ENCODE assay signal across 5 cellular contexts in the genomic region with DNA sequence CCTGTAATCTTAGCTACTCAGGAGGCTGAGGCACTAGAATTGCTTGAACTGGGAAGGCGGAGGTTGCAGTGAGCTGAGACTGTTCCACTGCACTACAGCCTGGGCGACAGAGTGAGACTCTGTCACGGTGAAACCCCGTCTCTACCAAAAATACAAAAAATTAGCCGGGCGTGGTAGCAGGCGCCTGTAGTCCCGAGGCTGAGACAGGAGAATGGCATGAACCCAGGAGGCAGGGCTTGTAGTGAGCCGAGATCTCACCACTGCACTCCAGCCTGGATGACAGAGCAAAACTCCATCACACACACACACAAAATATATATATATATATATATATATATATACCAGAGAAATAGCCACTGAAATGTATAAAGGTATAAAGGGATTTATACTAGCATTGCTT. TPM values are rescaled to one million over a fixed set of nuclear protein-coding genes. Genes with fewer than 3 reads are reported as not detected.
DNase-seq lines count a peak whose midpoint lies in the region; ATAC-seq and TF ChIP-seq lines count a peak whose summit lies in the region.
"Not testable (repeated sequence)": the region's sequence is repeated elsewhere in the genome, so short reads cannot be mapped to it uniquely, and the experiment has no call there.

No MANE protein-coding gene starts in this region.

- in situ Hi-C loops in GM23248 (cut with MboI) = not testable (repeated sequence)

- not testable (repeated sequence) for H4K20me1 ChIP-seq in GM23248 (ENCODE audit: insufficient read depth)

- peaks cover 46% of the 10 kb centered on the region for H3K4me1 Mint-ChIP-seq in MCF 10A (ENCODE audit: insufficient read depth, unreplicated experiment)

- not testable (repeated sequence) for H3K14ac ChIP-seq in trophoblast cell (ENCODE audit: low read length)

- H3K36me3 ChIP-seq in GM23248 (ENCODE audit: low read depth); trophoblast cell (ENCODE audit: control insufficient read depth in 1 of 2, insufficient read depth in 2 of 2, low read length in 2 of 2): not testable (repeated sequence)

- 64 to 69% methylated on average over 9 of the region's 9 CpGs for WGBS in GM23248 (ENCODE audit: low coverage in 1 of 2, low lambda C conversion rate in 2 of 2, missing lambda C conversion rate in 2 of 2), 2 experiments
- no CpG with 5 or more reads among the region's 9 CpGs for WGBS in trophoblast cell (ENCODE audit: extremely low coverage, insufficient coverage, insufficient read length)

- H3K4me1 ChIP-seq in GM23248 (ENCODE audit: insufficient read depth) = peaks cover 37% of the 10 kb centered on the region
- H3K4me1 ChIP-seq in foreskin keratinocyte = peaks cover 67% of the 10 kb centered on the region
- H3K4me1 ChIP-seq in trophoblast cell (ENCODE audit: control insufficient read depth in 1 of 2, insufficient read depth in 2 of 2, low read length in 2 of 2) = peaks cover 14 to 20% of the 10 kb centered on the region in 2 experiments

- H3K36me3 Mint-ChIP-seq in MCF 10A (ENCODE audit: insufficient read depth, unreplicated experiment) = not testable (repeated sequence)

- H3K9me3 ChIP-seq in GM23248 (ENCODE audit: low read depth); trophoblast cell (ENCODE audit: insufficient read depth, low read depth, low read length): not testable (repeated sequence)

- not testable (repeated sequence) for H3K27ac ChIP-seq in GM23248; trophoblast cell (ENCODE audit: low read depth, low read length)
- H3K27ac ChIP-seq in RWPE1 (peak overlapping the region; percentile 49; the same call in 1 of the 2 replicates), foreskin keratinocyte (peak overlapping the region; percentile 81)

- not testable (repeated sequence) for H3K4me3 Mint-ChIP-seq in MCF 10A (ENCODE audit: unreplicated experiment)

- peaks cover 34% of the 10 kb centered on the region for H3F3A ChIP-seq in GM23248 (ENCODE audit: insufficient read depth)

- TF ChIP-seq CTCF in RWPE1 (conservative IDR thresholded peaks at IDR 0.05; ENCODE audit: low read depth); MCF 10A (IDR thresholded peaks at IDR 0.05; ENCODE audit: unreplicated experiment); foreskin keratinocyte (conservative IDR thresholded peaks at IDR 0.05): not testable (repeated sequence)

- H3K4me3 ChIP-seq in GM23248; trophoblast cell (ENCODE audit: low read depth, low read length): not testable (repeated sequence)

- not testable (repeated sequence) for H2BK120ac ChIP-seq in trophoblast cell (ENCODE audit: insufficient read depth, low read length, poor library complexity)

- H3K79me2 ChIP-seq in GM23248 (ENCODE audit: insufficient read depth); trophoblast cell (ENCODE audit: control insufficient read depth, insufficient read depth, low read length, poor library complexity): not testable (repeated sequence)

- not testable (repeated sequence) for H4K12ac ChIP-seq in trophoblast cell (ENCODE audit: low read depth, low read length)

- not testable (repeated sequence) for H3K23ac ChIP-seq in trophoblast cell (ENCODE audit: low read length)

- H3K9me2 ChIP-seq in GM23248 (ENCODE audit: insufficient read depth) = not testable (repeated sequence)

- ATAC-seq in foreskin keratinocyte = not testable (repeated sequence)

- H4K91ac ChIP-seq in trophoblast cell (ENCODE audit: low read depth, low read length) = not testable (repeated sequence)

- H4K8ac ChIP-seq in trophoblast cell (ENCODE audit: low read depth, low read length) = not testable (repeated sequence)

- not testable (repeated sequence) for H3K4me2 ChIP-seq in GM23248 (ENCODE audit: unreplicated experiment); trophoblast cell (ENCODE audit: low read length)

- H3K27me3 Mint-ChIP-seq in MCF 10A (ENCODE audit: insufficient read depth, unreplicated experiment) = not testable (repeated sequence)

- H3K9ac ChIP-seq in GM23248; trophoblast cell (ENCODE audit: low read length): not testable (repeated sequence)

- not testable (repeated sequence) for H3K4ac ChIP-seq in trophoblast cell (ENCODE audit: low read depth, low read length)

- not testable (repeated sequence) for H3K18ac ChIP-seq in trophoblast cell (ENCODE audit: low read length)

- not testable (repeated sequence) for H2BK5ac ChIP-seq in trophoblast cell (ENCODE audit: low read depth, low read length, poor library complexity)

- not testable (repeated sequence) for H2AFZ ChIP-seq in GM23248; trophoblast cell (ENCODE audit: insufficient read depth, low read length, poor library complexity)

- H2AK5ac ChIP-seq in trophoblast cell (ENCODE audit: low read length) = not testable (repeated sequence)

- H3K27ac Mint-ChIP-seq in MCF 10A (ENCODE audit: low read depth, unreplicated experiment) = peak overlapping the region; percentile 99

- intact Hi-C loops in MCF 10A (cut with micrococcal nuclease) = loop anchor here (10.0 kb wide), 1 partner anchor 207 kb away; a partner anchor contains a TSS

- H3K79me1 ChIP-seq in trophoblast cell (ENCODE audit: low read length) = peaks cover 13% of the 10 kb centered on the region

- CTCF ChIA-PET in RWPE1 (lab: Yijun Ruan, JAX) (interaction anchor here (0.6 kb wide), 1 partner anchor 75 kb away, joined by 4 read pairs; no protein-coding TSS in a partner anchor), MCF 10A (lab: Yijun Ruan, JAX) (interaction anchor here (0.6 to 16.8 kb wide), 8 partner anchors 8 to 297 kb away, joined by 3 to 242 read pairs (median 6); no protein-coding TSS in a partner anchor)

- not testable (repeated sequence) for H2BK12ac ChIP-seq in trophoblast cell (ENCODE audit: low read length)

- H3K9me3 Mint-ChIP-seq in MCF 10A (ENCODE audit: unreplicated experiment) = not testable (repeated sequence)

- POLR2A ChIA-PET in RWPE1 (lab: Yijun Ruan, JAX; ENCODE audit: low non-redundant PET) = not testable (repeated sequence)
- POLR2A ChIA-PET in MCF 10A (lab: Yijun Ruan, JAX) = interaction anchor here (1.2 to 10.9 kb wide), 6 partner anchors 13 to 76 kb away, joined by 3 to 204 read pairs (median 59); no protein-coding TSS in a partner anchor

- not testable (repeated sequence) for H3K27me3 ChIP-seq in GM23248 (replicated peaks; ENCODE audit: insufficient read depth); foreskin keratinocyte; trophoblast cell (ENCODE audit: insufficient read depth, low read length)

- DNase-seq in GM23248 (peak; percentile 21), foreskin keratinocyte (peak in 1 of 2 donors; percentile 56), trophoblast cell (peak; percentile 13 to 28)
- DNase-seq in RWPE1 (ENCODE audit: low spot score); MCF 10A (ENCODE audit: unreplicated experiment): not testable (repeated sequence)

- not testable (repeated sequence) for BruUV-seq in MCF 10A (replicated peaks; lab: Mats Ljungman, UMichigan)

RNA-seq across cellular contexts. Expression of a gene that starts 19.5 kb away (rescaled TPM):
- total RNA-seq in GM23248 (2014; rRNA removed; shearing (Covaris generic)) = 41.7 and 66.5 TPM in 2 replicates
- polyA plus RNA-seq in GM23248 (2016; fragmentation: Nextera tagmentation; extraction: Ambion mirVana) = 31.9 and 34.9 TPM in 2 replicates
- 71.6 and 88.4 TPM in 2 replicates for total RNA-seq in MCF 10A (2022)
- total RNA-seq in foreskin keratinocyte = 17.6 and 28.7 TPM in 2 replicates
- 12.1 and 16.6 TPM in 2 replicates for polyA plus RNA-seq in foreskin keratinocyte
- polyA plus RNA-seq in trophoblast cell (2013) = 18.8 and 20.8 TPM in 2 replicates
